In the genomic region with DNA sequence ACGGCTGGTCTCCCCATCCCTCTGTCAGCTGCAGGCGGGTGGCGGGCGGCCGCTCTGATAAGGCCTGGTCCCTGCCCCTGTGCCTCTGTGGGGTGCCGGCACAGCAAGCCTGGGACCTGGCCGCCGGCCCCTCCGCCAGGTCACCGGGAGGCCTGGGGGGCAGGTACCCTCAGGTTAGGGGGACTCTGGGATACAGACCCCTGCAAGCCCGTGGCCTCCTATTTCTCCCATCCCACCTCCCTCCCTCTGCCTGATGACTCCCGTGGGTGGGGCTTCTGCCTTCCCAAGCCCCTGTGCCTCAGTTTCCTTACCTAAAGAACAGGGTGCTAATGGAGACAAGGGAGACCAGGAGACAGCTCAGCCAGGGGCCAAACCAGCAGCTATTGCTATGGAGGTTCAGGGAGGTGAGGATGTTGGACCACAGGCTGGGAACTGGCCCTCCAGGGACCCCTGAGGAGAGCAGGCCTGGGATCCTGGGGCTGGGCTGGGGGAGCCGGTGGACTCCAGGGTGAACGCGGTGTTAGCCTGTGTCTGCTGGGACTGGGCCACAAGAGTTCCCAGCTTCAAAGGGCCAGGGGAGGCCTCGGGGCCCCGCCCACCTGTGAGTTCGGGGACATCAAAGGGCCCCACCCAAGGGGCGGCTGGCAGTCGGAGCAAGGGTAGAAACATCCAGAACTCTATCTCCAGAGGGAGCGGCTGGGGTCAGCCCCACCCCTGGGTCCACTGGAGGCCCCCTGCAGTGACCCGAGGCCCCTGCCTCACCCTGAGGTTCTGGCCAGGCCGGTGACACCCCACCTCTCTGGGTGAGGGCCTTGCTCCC, we compare ENCODE assay signal across 23 cellular contexts. TPM values are rescaled to one million over a fixed set of nuclear protein-coding genes. Genes with fewer than 3 reads are reported as not detected.
DNase-seq lines count a peak whose midpoint lies in the region; ATAC-seq, FAIRE-seq and TF ChIP-seq lines count a peak whose summit lies in the region.
"Had no signal": no experiment of that assay in that cellular context is flagged by ENCODE, and none has a peak within 500 bp of the region (broad histone marks: within the 10 kb centered on the region; RNA-seq: fewer than 3 reads in every experiment).

No MANE protein-coding gene starts in this region.

- no peak overlapping the region for H3K9ac ChIP-seq in kidney (ENCODE audit: low read length in 2 of 2)

- no peak for TF ChIP-seq POLR2A in Peyer's patch (IDR thresholded peaks at IDR 0.05)

- H3K4me1 ChIP-seq in Peyer's patch (peaks cover 0 to 24% (median 0%) of the 10 kb centered on the region in 4 donors), kidney (ENCODE audit: control insufficient read depth in 1 of 2, insufficient read depth in 1 of 2, low read depth in 1 of 2, low read length in 2 of 2) (peaks cover 3 to 13% of the 10 kb centered on the region in 2 donors), small intestine (ENCODE audit: control insufficient read depth in 2 of 2, insufficient read depth in 1 of 2, low read depth in 1 of 2, low read length in 1 of 2) (peaks cover 0 to 2% of the 10 kb centered on the region in 2 donors)
- H3K4me1 ChIP-seq: A549 had no signal

- FAIRE-seq in kidney (lab: Jason Lieb, UNC) (no peak), small intestine (lab: Jason Lieb, UNC) (no peak)
- FAIRE-seq: A549, H1 had no signal

- intact Hi-C loops in kidney (cut with DNase I): no loop called here

- H3K36me3 ChIP-seq in Peyer's patch (no peaks in the 10 kb centered on the region), kidney (ENCODE audit: control insufficient read depth in 1 of 2, insufficient read depth in 2 of 2, low read length in 2 of 2) (no peaks in the 10 kb centered on the region), small intestine (ENCODE audit: control insufficient read depth in 2 of 2, insufficient read depth in 2 of 2, low read length in 2 of 2) (no peaks in the 10 kb centered on the region)
- H3K36me3 ChIP-seq: brain microvascular endothelial cell had no signal

- H3K27ac ChIP-seq in Peyer's patch: peak overlapping the region in 3 of 4 donors; percentile 12 to 76 (median 40)
- H3K27ac ChIP-seq in kidney (ENCODE audit: low read depth in 2 of 2, low read length in 2 of 2): no peak overlapping the region
- H3K27ac ChIP-seq in small intestine (ENCODE audit: low read depth in 1 of 2, low read length in 1 of 2): peak overlapping the region in 1 of 2 donors; percentile 83
- H3K27ac ChIP-seq: A549, brain microvascular endothelial cell had no signal

- H3K27me3 ChIP-seq in Peyer's patch (no peaks in the 10 kb centered on the region), small intestine (ENCODE audit: control insufficient read depth in 2 of 2, insufficient read depth in 2 of 2, low read length in 2 of 2) (no peaks in the 10 kb centered on the region)
- H3K27me3 ChIP-seq: brain microvascular endothelial cell had no signal

- H3K4me3 ChIP-seq in Peyer's patch (no peak overlapping the region), kidney (ENCODE audit: low read length in 2 of 2) (no peak overlapping the region), small intestine (ENCODE audit: low read depth in 1 of 2, low read length in 2 of 2) (no peak overlapping the region)
- H3K4me3 ChIP-seq: A549 had no signal

- H3K9me3 ChIP-seq in Peyer's patch (peaks cover 0 to 4% (median 0%) of the 10 kb centered on the region in 4 donors), kidney (ENCODE audit: control insufficient read depth in 1 of 2, low read length in 2 of 2) (no peaks in the 10 kb centered on the region), small intestine (ENCODE audit: control insufficient read depth, low read depth) (no peaks in the 10 kb centered on the region)
- H3K9me3 ChIP-seq: A549 had no signal

- TF ChIP-seq CTCF in Peyer's patch (IDR thresholded peaks at IDR 0.05) (no peak), kidney (IDR thresholded peaks at IDR 0.05; ENCODE audit: borderline replicate concordance, extremely low read depth, insufficient read depth) (no peak)

- DNase-seq in activated T-cell treated with anti-CD3 and anti-CD28 coated beads, Interleukin-2, amount 50 U/mL, for 1 hour: peak; percentile 14
- DNase-seq in activated T-cell treated with anti-CD3 and anti-CD28 coated beads for 4 hours: no peak
- peak in 2 of 3 donors; percentile 56 to 75 for DNase-seq in Peyer's patch
- peak; percentile 76 for DNase-seq in kidney
- peak; percentile 59 for DNase-seq in small intestine
- no peak for DNase-seq in effector CD4-positive, alpha-beta T cell
- DNase-seq: activated CD4-positive, alpha-beta T cell treated with anti-CD3 and anti-CD28 coated beads, Interleukin-2, amount 10 ng/mL, durations not matched to agents 24 days and 14 days; brain microvascular endothelial cell; islet precursor cell; KG1; NCI-H2081 treated with DMSO at 0.1 percent for 48 hours; NCI-H510A treated with DMSO at 0.1 percent for 48 hours; occipital lobe; T1000 had no signal

- WGBS in small intestine, 3 donors: 21 to 60% (median 27%) methylated on average over 22 to 23 of the region's 23 CpGs

- ATAC-seq in GM19452 (IDR thresholded peaks at IDR 0.05; ENCODE audit: unreplicated experiment) (no peak), GM21737 (IDR thresholded peaks at IDR 0.05; ENCODE audit: unreplicated experiment) (no peak)
- ATAC-seq: A549 had no signal

RNA-seq across cellular contexts. Expression of gene TH, which starts 32.0 kb away (rescaled TPM):
- 1 to 10 TPM in 1 of 4 donors, not detected in 3; 1.7 TPM for total RNA-seq in Peyer's patch
- not detected for total RNA-seq in kidney
- polyA plus RNA-seq in kidney (ENCODE audit: insufficient read depth, low read depth, low replicate concordance): not detected
- polyA plus RNA-seq in small intestine: 1 to 10 TPM in 1 of 3 donors, not detected in 2; 1.7 TPM
- total RNA-seq: activated CD4-positive, alpha-beta T cell treated with anti-CD3 and anti-CD28 coated beads, Interleukin-2, amount 10 ng/mL, durations not matched to agents 24 days and 14 days; activated naive CD8-positive, alpha-beta T cell treated with anti-CD3 and anti-CD28 coated beads, Interleukin-2, amount 10 ng/mL, durations not matched to agents 7 days and 5 days; CD4-positive, alpha-beta T cell; H1; occipital lobe; SK-MEL-5 had no signal
- polyA plus RNA-seq: A549 had no signal

RNA-seq across cellular contexts. Expression of gene INS, which starts 42.6 kb away (rescaled TPM):
- total RNA-seq in Peyer's patch: not detected
- not detected for total RNA-seq in kidney
- not detected for polyA plus RNA-seq in kidney (ENCODE audit: insufficient read depth, low read depth, low replicate concordance)
- 100 to 1,000 TPM in 1 of 3 donors, 10 to 100 TPM in 1, under 1 TPM in 1; 0.58 to 124 (median 60.8) TPM for polyA plus RNA-seq in small intestine
- total RNA-seq: activated CD4-positive, alpha-beta T cell treated with anti-CD3 and anti-CD28 coated beads, Interleukin-2, amount 10 ng/mL, durations not matched to agents 24 days and 14 days; activated naive CD8-positive, alpha-beta T cell treated with anti-CD3 and anti-CD28 coated beads, Interleukin-2, amount 10 ng/mL, durations not matched to agents 7 days and 5 days; CD4-positive, alpha-beta T cell; dermis microvascular lymphatic vessel endothelial cell; H1; occipital lobe; SK-MEL-5; urinary bladder had no signal
- polyA plus RNA-seq: A549, H1 had no signal

Comparison
In these comparisons a context has a peak if more than half of its experiments do, and no peak if none do; other contexts are left out.
1. DNase-seq: peak in activated T-cell treated with anti-CD3 and anti-CD28 coated beads, Interleukin-2, amount 50 U/mL, for 1 hour (single experiment), Peyer's patch (2 of 3), kidney (single experiment) and small intestine (single experiment); none in activated T-cell treated with anti-CD3 and anti-CD28 coated beads for 4 hours (single experiment) and effector CD4-positive, alpha-beta T cell (single experiment).
2. H3K27ac ChIP-seq: peak in Peyer's patch (3 of 4); none in kidney (0 of 2).